ENCODE assay signal across 32 cellular contexts in the genomic region with DNA sequence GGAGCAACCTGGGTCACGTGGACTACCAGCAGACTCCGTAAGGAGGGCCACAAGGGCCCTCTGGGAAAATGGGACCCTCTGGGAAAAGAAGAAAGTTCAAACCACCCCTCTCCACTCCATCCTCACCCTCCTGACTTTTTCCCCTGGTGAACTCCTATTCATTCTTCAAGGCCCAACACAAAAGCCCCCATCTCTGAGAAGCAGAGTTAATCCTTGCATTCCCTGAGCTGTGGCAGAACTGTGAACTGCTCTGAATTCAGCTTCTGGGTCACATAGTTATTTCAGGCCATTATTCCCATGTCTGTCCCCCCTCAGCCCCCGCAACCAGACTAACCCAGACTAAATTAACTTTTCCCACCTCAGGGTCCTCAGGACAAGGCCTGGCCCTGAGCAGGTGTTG. TPM values are rescaled to one million over a fixed set of nuclear protein-coding genes. Genes with fewer than 3 reads are reported as not detected.
"Had no signal": no experiment of that assay in that cellular context is flagged by ENCODE, and none has a peak within 500 bp of the region (broad histone marks: within the 10 kb centered on the region; RNA-seq: fewer than 3 reads in every experiment).

No MANE protein-coding gene starts in this region.

- H3K9me3 ChIP-seq: ascending aorta, breast epithelium, Peyer's patch, SJSA1 had no signal

- H3K27me3 ChIP-seq: ascending aorta, breast epithelium, Peyer's patch, SJSA1 had no signal

- H3K4me1 ChIP-seq: ascending aorta, breast epithelium, Peyer's patch, SJSA1 had no signal

- H3K27ac Mint-ChIP-seq: activated CD4-positive, alpha-beta T cell treated with anti-CD3 and anti-CD28 coated beads for 36 hours; activated CD4-positive, alpha-beta T cell treated with anti-CD3 and anti-CD28 coated beads, Interleukin-2, amount 10 ng/mL, durations not matched to agents 7 days and 5 days; activated CD8-positive, alpha-beta T cell treated with anti-CD3 and anti-CD28 coated beads, Interleukin-2, amount 10 ng/mL, durations not matched to agents 7 days and 5 days; activated naive CD4-positive, alpha-beta T cell treated with anti-CD3 and anti-CD28 coated beads, Interleukin-2, amount 50 U/mL, for 24 hours; activated naive CD8-positive, alpha-beta T cell treated with anti-CD3 and anti-CD28 coated beads, Interleukin-2, amount 10 ng/mL, durations not matched to agents 7 days and 5 days; activated T-cell treated with anti-CD3 and anti-CD28 coated beads, Interleukin-2, amount 50 U/mL, for 24 hours; activated T-helper 2 cell treated with anti-CD3 and anti-CD28 coated beads, Interferon-gamma antibody, Interleukin-2, Interleukin-4, amounts not matched to agents 10 μg/mL and 5 μg/mL and 100 μg/mL, durations not matched to agents 14 hours and 24 hours and 36 hours; T-helper 1 cell treated with Interleukin-12 subunit alpha and Interleukin-12 subunit beta and Interleukin-4 antibody, amounts not matched to agents 30 μg/mL and 1 μg/mL, for 36 hours; T-helper 2 cell treated with Interferon-gamma antibody and Interleukin-4, amounts not matched to agents 5 μg/mL and 100 μg/mL, for 36 hours; WTC11 had no signal

- ATAC-seq: activated CD4-positive, alpha-beta T cell treated with anti-CD3 and anti-CD28 coated beads for 36 hours; activated CD4-positive, CD25-positive, alpha-beta regulatory T cell treated with anti-CD3 and anti-CD28 coated beads, Interleukin-2, amount 50 U/mL, for 24 hours; activated CD8-positive, alpha-beta T cell treated with anti-CD3 and anti-CD28 coated beads, Interleukin-2, amount 10 ng/mL, durations not matched to agents 7 days and 5 days; PC-3; WTC11 had no signal

- H3K27ac ChIP-seq: ascending aorta, breast epithelium, Peyer's patch, SJSA1 had no signal

- H3K4me3 ChIP-seq: ascending aorta, breast epithelium, Peyer's patch, SJSA1 had no signal

- H3K36me3 ChIP-seq: ascending aorta, breast epithelium, Peyer's patch, SJSA1 had no signal

- H3K4me1 Mint-ChIP-seq: activated CD4-positive, alpha-beta T cell treated with anti-CD3 and anti-CD28 coated beads for 36 hours; activated CD4-positive, alpha-beta T cell treated with anti-CD3 and anti-CD28 coated beads, Interleukin-2, amount 10 ng/mL, durations not matched to agents 7 days and 5 days; activated naive CD4-positive, alpha-beta T cell treated with anti-CD3 and anti-CD28 coated beads, Interleukin-2, amount 50 U/mL, for 24 hours; WTC11 had no signal

- H3K36me3 Mint-ChIP-seq: activated naive CD4-positive, alpha-beta T cell treated with anti-CD3 and anti-CD28 coated beads, Interleukin-2, amount 50 U/mL, for 24 hours; activated naive CD8-positive, alpha-beta T cell treated with anti-CD3 and anti-CD28 coated beads, Interleukin-2, amount 10 ng/mL, durations not matched to agents 7 days and 5 days; WTC11 had no signal

- H3K4me3 Mint-ChIP-seq: activated CD4-positive, alpha-beta T cell treated with anti-CD3 and anti-CD28 coated beads for 36 hours; activated CD4-positive, alpha-beta T cell treated with anti-CD3 and anti-CD28 coated beads, Interleukin-2, amount 10 ng/mL, durations not matched to agents 7 days and 5 days; activated CD8-positive, alpha-beta T cell treated with anti-CD3 and anti-CD28 coated beads, Interleukin-2, amount 10 ng/mL, durations not matched to agents 7 days and 5 days; activated naive CD4-positive, alpha-beta T cell treated with anti-CD3 and anti-CD28 coated beads, Interleukin-2, amount 50 U/mL, for 24 hours; activated naive CD8-positive, alpha-beta T cell treated with anti-CD3 and anti-CD28 coated beads, Interleukin-2, amount 10 ng/mL, durations not matched to agents 7 days and 5 days; activated T-cell treated with anti-CD3 and anti-CD28 coated beads, Interleukin-2, amount 50 U/mL, for 24 hours; T-helper 1 cell treated with Interleukin-12 subunit alpha and Interleukin-12 subunit beta and Interleukin-4 antibody, amounts not matched to agents 30 μg/mL and 1 μg/mL, for 36 hours; T-helper 2 cell treated with Interferon-gamma antibody and Interleukin-4, amounts not matched to agents 5 μg/mL and 100 μg/mL, for 36 hours; WTC11 had no signal

- H3K9me3 Mint-ChIP-seq: activated CD4-positive, alpha-beta T cell treated with anti-CD3 and anti-CD28 coated beads, Interleukin-2, amount 10 ng/mL, durations not matched to agents 7 days and 5 days; activated naive CD4-positive, alpha-beta T cell treated with anti-CD3 and anti-CD28 coated beads, Interleukin-2, amount 50 U/mL, for 24 hours; activated naive CD8-positive, alpha-beta T cell treated with anti-CD3 and anti-CD28 coated beads, Interleukin-2, amount 10 ng/mL, durations not matched to agents 7 days and 5 days; activated T-cell treated with anti-CD3 and anti-CD28 coated beads, Interleukin-2, amount 50 U/mL, for 24 hours; activated T-helper 2 cell treated with anti-CD3 and anti-CD28 coated beads, Interferon-gamma antibody, Interleukin-2, Interleukin-4, amounts not matched to agents 10 μg/mL and 5 μg/mL and 100 μg/mL, durations not matched to agents 14 hours and 24 hours and 36 hours; T-helper 1 cell treated with Interleukin-12 subunit alpha and Interleukin-12 subunit beta and Interleukin-4 antibody, amounts not matched to agents 30 μg/mL and 1 μg/mL, for 36 hours; T-helper 2 cell treated with Interferon-gamma antibody and Interleukin-4, amounts not matched to agents 5 μg/mL and 100 μg/mL, for 36 hours; WTC11 had no signal

- DNase-seq: activated CD4-positive, alpha-beta T cell treated with anti-CD3 and anti-CD28 coated beads for 36 hours; activated CD4-positive, alpha-beta T cell treated with anti-CD3 and anti-CD28 coated beads, Interleukin-2, amount 10 ng/mL, durations not matched to agents 7 days and 5 days; activated CD4-positive, alpha-beta T cell treated with anti-CD3 and anti-CD28 coated beads, Interleukin-2, amount 50 U/mL, for 48 hours; activated CD8-positive, alpha-beta T cell treated with anti-CD3 and anti-CD28 coated beads, Interleukin-2, amount 10 ng/mL, durations not matched to agents 7 days and 5 days; activated gamma-delta T cell; activated naive CD4-positive, alpha-beta T cell treated with Interleukin-2 at 50 U/mL for 16 hours; activated naive CD8-positive, alpha-beta T cell treated with anti-CD3 and anti-CD28 coated beads, Interleukin-2, amount 10 ng/mL, durations not matched to agents 7 days and 5 days; activated T-cell treated with anti-CD3 and anti-CD28 coated beads, Interleukin-2, amount 50 U/mL, for 24 hours; amygdala; cerebellar nuclear complex; Karpas-422; KBM-7; MM.1S; NCI-H1092; NCI-H187 treated with DMSO at 0.1 percent for 48 hours; NCI-H2081 treated with DMSO at 0.1 percent for 48 hours; NCI-H226; NCI-H446 treated with DMSO at 0.1 percent for 48 hours; PC-3; RPMI8226; SHP77 treated with DMSO at 0.1 percent for 48 hours had no signal

RNA-seq across cellular contexts. Expression of a gene that starts 21.6 kb away (rescaled TPM):
- total RNA-seq: activated CD4-positive, alpha-beta T cell treated with anti-CD3 and anti-CD28 coated beads for 36 hours; activated CD4-positive, alpha-beta T cell treated with anti-CD3 and anti-CD28 coated beads, Interleukin-2, amount 10 ng/mL, durations not matched to agents 7 days and 5 days; activated CD8-positive, alpha-beta T cell treated with anti-CD3 and anti-CD28 coated beads, Interleukin-2, amount 10 ng/mL, durations not matched to agents 7 days and 5 days; activated naive CD8-positive, alpha-beta T cell treated with anti-CD3 and anti-CD28 coated beads, Interleukin-2, amount 10 ng/mL, durations not matched to agents 7 days and 5 days; activated T-helper 2 cell treated with anti-CD3 and anti-CD28 coated beads, Interferon-gamma antibody, Interleukin-2, Interleukin-4, amounts not matched to agents 10 μg/mL and 5 μg/mL and 100 μg/mL, durations not matched to agents 14 hours and 24 hours and 36 hours; ascending aorta; breast epithelium; cardiac septum; PC-3; Peyer's patch; SJSA1 had no signal
